Comparison of ENCODE assay signal across 14 cellular contexts in genomic region chr14:95315156-95315555, GRCh38. TPM values are rescaled to one million over a fixed set of nuclear protein-coding genes. Genes with fewer than 3 reads are reported as not detected.
DNase-seq lines count a peak whose midpoint lies in the region; ATAC-seq and TF ChIP-seq lines count a peak whose summit lies in the region.
"Had no signal": no experiment of that assay in that cellular context is flagged by ENCODE, and none has a peak within 500 bp of the region (broad histone marks: within the 10 kb centered on the region; RNA-seq: fewer than 3 reads in every experiment).

No MANE protein-coding gene starts in this region.

- no peak overlapping the region for H3K9ac ChIP-seq in OCI-LY3 (ENCODE audit: low read length)

- WGBS in tibial nerve, 2 donors: 79 to 88% methylated on average over 6 of the region's 6 CpGs

- H3K79me2 ChIP-seq in OCI-LY3 (ENCODE audit: low read length): no peaks in the 10 kb centered on the region

- H4K20me1 ChIP-seq in OCI-LY3 (ENCODE audit: insufficient read depth, low read length): peaks cover 25% of the 10 kb centered on the region

- DNase-seq in lower lobe of right lung: peak; percentile 34
- DNase-seq in tibial nerve (ENCODE audit: low spot score in 2 of 2): no peak
- DNase-seq in stimulated activated CD4-positive, alpha-beta T cell treated with anti-CD3 and anti-CD28 coated beads, Interleukin-4, amount 100 ng/mL, for 4 hours: no peak
- DNase-seq in activated naive CD4-positive, alpha-beta T cell treated with anti-CD3 and anti-CD28 coated beads, Interleukin-2, amount 50 U/mL, for 16 hours: no peak
- DNase-seq: activated CD8-positive, alpha-beta memory T cell treated with anti-CD3 and anti-CD28 coated beads for 24 hours; effector memory CD4-positive, alpha-beta T cell; GDM1; NCI-H1105 treated with DMSO at 0.1 percent for 48 hours; NCI-H2107; NCI-H526 treated with DMSO at 0.1 percent for 48 hours; occipital lobe had no signal

- H3K9me3 ChIP-seq in OCI-LY3 (ENCODE audit: insufficient read depth, low read length) (no peaks in the 10 kb centered on the region), lower lobe of right lung (no peaks in the 10 kb centered on the region), tibial nerve (no peaks in the 10 kb centered on the region)

- intact Hi-C loops in lower lobe of right lung (cut with DNase I): no loop called here

- H2AFZ ChIP-seq in OCI-LY3 (ENCODE audit: low read depth, low read length): no peak overlapping the region

- TF ChIP-seq EP300 in tibial nerve (IDR thresholded peaks at IDR 0.05): no peak

- H3K27ac ChIP-seq in OCI-LY3 (ENCODE audit: low read length): no peak overlapping the region
- H3K27ac ChIP-seq in cingulate gyrus (ENCODE audit: low read depth, low read length): peak overlapping the region; percentile 40
- H3K27ac ChIP-seq in lower lobe of right lung: peak overlapping the region; percentile 70
- peak overlapping the region; percentile 10 to 98 (median 76) for H3K27ac ChIP-seq in tibial nerve

- H3K36me3 ChIP-seq in OCI-LY3 (replicated peaks; ENCODE audit: low read depth, low read length) (no peaks in the 10 kb centered on the region), lower lobe of right lung (no peaks in the 10 kb centered on the region), tibial nerve (no peaks in the 10 kb centered on the region)

- no peak for TF ChIP-seq POLR2A in tibial nerve (IDR thresholded peaks at IDR 0.05)

- TF ChIP-seq CTCF in OCI-LY3 (IDR thresholded peaks at IDR 0.05; ENCODE audit: low read depth, low read length) (no peak), lower lobe of right lung (IDR thresholded peaks at IDR 0.05) (no peak), tibial nerve (IDR thresholded peaks at IDR 0.05) (no peak)

- H3K4me1 ChIP-seq in OCI-LY3 (ENCODE audit: low read length) (peaks cover 34% of the 10 kb centered on the region), lower lobe of right lung (peaks cover 34% of the 10 kb centered on the region), tibial nerve (peaks cover 3 to 66% (median 50%) of the 10 kb centered on the region in 4 donors)

- ATAC-seq in lower lobe of right lung (no peak), HG02970 (IDR thresholded peaks at IDR 0.05; ENCODE audit: low FRiP score, unreplicated experiment) (no peak)

- H3K4me3 ChIP-seq in OCI-LY3 (ENCODE audit: low read length) (peak overlapping the region; percentile 50), lower lobe of right lung (no peak overlapping the region), tibial nerve (no peak overlapping the region)

- peak overlapping the region; percentile 75 for H3K4me2 ChIP-seq in OCI-LY3 (ENCODE audit: low read length)

- H3K27me3 ChIP-seq in OCI-LY3 (ENCODE audit: low read depth, low read length): peaks cover 60% of the 10 kb centered on the region
- no peaks in the 10 kb centered on the region for H3K27me3 ChIP-seq in lower lobe of right lung (ENCODE audit: low read depth)
- H3K27me3 ChIP-seq in tibial nerve: no peaks in the 10 kb centered on the region

RNA-seq across cellular contexts. Expression of gene CLMN, which starts 4.6 kb away (rescaled TPM):
- total RNA-seq in lower lobe of right lung: 26.8 TPM
- 10 to 100 TPM; 31.2 to 49.8 (median 40.9) TPM for total RNA-seq in tibial nerve
